ENCODE assay signal across 26 cellular contexts in the genomic region with DNA sequence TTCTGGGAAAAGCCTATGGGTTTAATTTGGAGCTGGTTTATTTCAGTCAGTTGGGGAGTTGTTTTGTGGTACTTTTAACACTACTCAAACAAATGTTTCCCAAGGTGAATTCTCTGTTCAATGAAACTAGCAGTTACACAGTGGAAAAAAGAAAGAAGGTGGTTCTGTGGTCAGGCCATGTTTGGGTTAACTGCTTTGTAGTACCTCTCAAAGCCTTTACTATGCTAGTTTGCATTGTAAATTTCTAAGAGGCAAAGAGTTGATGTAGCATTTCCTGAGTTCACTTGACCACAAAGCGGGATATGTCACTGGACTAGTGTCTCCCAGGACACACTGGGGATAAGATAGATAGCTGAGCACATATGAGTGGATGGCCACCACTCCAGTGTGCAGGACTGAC.
"Had no signal": no experiment of that assay in that cellular context is flagged by ENCODE, and none has a peak within 500 bp of the region (broad histone marks: within the 10 kb centered on the region; RNA-seq: fewer than 3 reads in every experiment).

No MANE protein-coding gene starts in this region.

- H3K27ac ChIP-seq: body of pancreas, colonic mucosa, esophagus squamous epithelium, neutrophil, right lobe of liver, upper lobe of right lung, WERI-Rb-1 had no signal

- H3K9me3 ChIP-seq: colonic mucosa, esophagus squamous epithelium, neutrophil, right lobe of liver, upper lobe of right lung had no signal

- H3K4me1 ChIP-seq: body of pancreas, colonic mucosa, esophagus squamous epithelium, right lobe of liver, upper lobe of right lung had no signal

- H3K4me3 ChIP-seq: body of pancreas, colonic mucosa, esophagus squamous epithelium, right lobe of liver, upper lobe of right lung had no signal

- DNase-seq: activated CD4-positive, alpha-beta memory T cell treated with anti-CD3 and anti-CD28 coated beads, Interleukin-2, amount 10 ng/mL, durations not matched to agents 7 days and 5 days; activated CD4-positive, alpha-beta T cell treated with anti-CD3 and anti-CD28 coated beads, Interleukin-2, amount 10 ng/mL, durations not matched to agents 24 days and 14 days; activated CD4-positive, CD25-positive, alpha-beta regulatory T cell treated with anti-CD3 and anti-CD28 coated beads, Interleukin-2, amount 50 U/mL, for 72 hours; activated naive CD4-positive, alpha-beta T cell; activated T-cell treated with anti-CD3 and anti-CD28 coated beads, Interleukin-2, amount 50 U/mL, for 48 hours; body of pancreas; cerebellar nuclear complex; colonic mucosa; effector CD8-positive, alpha-beta T cell; esophagus squamous epithelium; foreskin melanocyte; left ventricle myocardium superior; naive B cell; nephron progenitor cell; right lobe of liver; stimulated activated CD4-positive, alpha-beta T cell treated with anti-CD3 and anti-CD28 coated beads, Interleukin-4, amount 100 ng/mL, for 1 hour; T-helper 17 cell; T1000; upper lobe of right lung; WERI-Rb-1 had no signal

- FAIRE-seq: endometrium, islet of Langerhans had no signal

- H3K36me3 ChIP-seq: colonic mucosa, esophagus squamous epithelium, neutrophil, right lobe of liver, upper lobe of right lung, WERI-Rb-1 had no signal

- ATAC-seq: body of pancreas, left ventricle myocardium superior, right lobe of liver, T-helper 17 cell, upper lobe of right lung had no signal

- H3K4me3 Mint-ChIP-seq: activated CD4-positive, alpha-beta memory T cell treated with anti-CD3 and anti-CD28 coated beads, Interleukin-2, amount 10 ng/mL, durations not matched to agents 7 days and 5 days; activated CD4-positive, alpha-beta T cell treated with anti-CD3 and anti-CD28 coated beads, Interleukin-2, amount 10 ng/mL, durations not matched to agents 24 days and 14 days; mesothelial cell of epicardium; naive B cell; nephron progenitor cell; stimulated activated naive CD8-positive, alpha-beta T cell treated with anti-CD3 and anti-CD28 coated beads, Interleukin-15, Interleukin-2, amounts not matched to agents 100 ng/mL and 50 ng/mL, for 24 hours; T-helper 17 cell had no signal

- H3K27me3 ChIP-seq: body of pancreas, colonic mucosa, neutrophil, right lobe of liver, upper lobe of right lung had no signal

- H3K4me1 Mint-ChIP-seq: activated CD4-positive, alpha-beta memory T cell treated with anti-CD3 and anti-CD28 coated beads, Interleukin-2, amount 10 ng/mL, durations not matched to agents 7 days and 5 days; activated CD4-positive, alpha-beta T cell treated with anti-CD3 and anti-CD28 coated beads, Interleukin-2, amount 10 ng/mL, durations not matched to agents 24 days and 14 days; mesothelial cell of epicardium; T-helper 17 cell had no signal

- H3K36me3 Mint-ChIP-seq: activated naive CD4-positive, alpha-beta T cell treated with anti-CD3 and anti-CD28 coated beads, Interleukin-2, amount 50 U/mL, for 72 hours had no signal

- H3K9me3 Mint-ChIP-seq: activated CD4-positive, alpha-beta memory T cell treated with anti-CD3 and anti-CD28 coated beads, Interleukin-2, amount 10 ng/mL, durations not matched to agents 7 days and 5 days; activated CD4-positive, alpha-beta T cell treated with anti-CD3 and anti-CD28 coated beads, Interleukin-2, amount 10 ng/mL, durations not matched to agents 24 days and 14 days; activated naive CD4-positive, alpha-beta T cell treated with anti-CD3 and anti-CD28 coated beads, Interleukin-2, amount 50 U/mL, for 72 hours; stimulated activated naive CD8-positive, alpha-beta T cell treated with anti-CD3 and anti-CD28 coated beads, Interleukin-15, Interleukin-2, amounts not matched to agents 100 ng/mL and 50 ng/mL, for 24 hours had no signal

- H3K27ac Mint-ChIP-seq: activated CD4-positive, alpha-beta memory T cell treated with anti-CD3 and anti-CD28 coated beads, Interleukin-2, amount 10 ng/mL, durations not matched to agents 7 days and 5 days; activated CD4-positive, alpha-beta T cell treated with anti-CD3 and anti-CD28 coated beads, Interleukin-2, amount 10 ng/mL, durations not matched to agents 24 days and 14 days; activated naive CD4-positive, alpha-beta T cell treated with anti-CD3 and anti-CD28 coated beads, Interleukin-2, amount 50 U/mL, for 72 hours; mesothelial cell of epicardium; nephron progenitor cell; stimulated activated naive CD8-positive, alpha-beta T cell treated with anti-CD3 and anti-CD28 coated beads, Interleukin-15, Interleukin-2, amounts not matched to agents 100 ng/mL and 50 ng/mL, for 24 hours; T-helper 17 cell had no signal
